ENCODE assay signal across 14 cellular contexts in genomic region chr14:100160534-100160916, GRCh38. TPM values are rescaled to one million over a fixed set of nuclear protein-coding genes. Genes with fewer than 3 reads are reported as not detected.
"Had no signal": no experiment of that assay in that cellular context is flagged by ENCODE, and none has a peak within 500 bp of the region (broad histone marks: within the 10 kb centered on the region; RNA-seq: fewer than 3 reads in every experiment).

No MANE protein-coding gene starts in this region.

- H3K27me3 Mint-ChIP-seq: memory B cell had no signal

- H3K9me3 Mint-ChIP-seq: memory B cell had no signal

- H3K4me1 ChIP-seq: parathyroid adenoma had no signal

- H3K36me3 ChIP-seq: cardiac muscle cell, esophagus muscularis mucosa, left lung had no signal

- H3K9me3 ChIP-seq: esophagus muscularis mucosa, left lung, testis had no signal

- DNase-seq: activated CD4-positive, alpha-beta T cell treated with anti-CD3 and anti-CD28 coated beads for 36 hours; activated effector memory CD4-positive, alpha-beta T cell treated with anti-CD3 and anti-CD28 coated beads, Interleukin-2, amount 50 U/mL, for 16 hours; activated T-cell treated with anti-CD3 and anti-CD28 coated beads, Interleukin-2, amount 50 U/mL, for 1 hour; left lung; stimulated activated CD4-positive, alpha-beta T cell treated with anti-CD3 and anti-CD28 coated beads, Interleukin-4, amount 100 ng/mL, for 1 hour; stimulated activated CD8-positive, alpha-beta memory T cell treated with anti-CD3 and anti-CD28 coated beads, Interleukin-4, amount 100 ng/mL, for 48 hours; stimulated activated naive CD8-positive, alpha-beta T cell treated with anti-CD3 and anti-CD28 coated beads, Interleukin-15, Interleukin-2, amounts not matched to agents 100 U/mL and 50 U/mL, for 24 hours; T1000; testis had no signal

- ATAC-seq: stimulated activated naive CD8-positive, alpha-beta T cell treated with anti-CD3 and anti-CD28 coated beads, Interleukin-15, Interleukin-2, amounts not matched to agents 100 U/mL and 50 U/mL, for 24 hours had no signal

- H3K27ac Mint-ChIP-seq: activated CD4-positive, alpha-beta T cell treated with anti-CD3 and anti-CD28 coated beads for 36 hours; memory B cell had no signal

- H3K27ac ChIP-seq: cardiac muscle cell, esophagus muscularis mucosa, left lung, parathyroid adenoma, testis had no signal

- H3K27me3 ChIP-seq: testis had no signal

- H3K9ac ChIP-seq: parathyroid adenoma had no signal

- H3K36me3 Mint-ChIP-seq: memory B cell had no signal

RNA-seq across cellular contexts. Expression of gene DEGS2, which starts 1.1 kb away (rescaled TPM):
- total RNA-seq: fibroblast of villous mesenchyme had no signal
